8 cellular contexts compared by ENCODE assay signal in genomic region chr12:50246873-50247612, GRCh38. TPM values are rescaled to one million over a fixed set of nuclear protein-coding genes. Genes with fewer than 3 reads are reported as not detected.
DNase-seq lines count a peak whose midpoint lies in the region; ATAC-seq and TF ChIP-seq lines count a peak whose summit lies in the region.

No MANE protein-coding gene starts in this region.

- peak; percentile 64 for ATAC-seq in GM18511 (IDR thresholded peaks at IDR 0.05; ENCODE audit: unreplicated experiment)
- peak; percentile 73 to 89 for ATAC-seq in left cardiac atrium
- no peak for ATAC-seq in CD4-positive, alpha-beta T cell (ENCODE audit: poor library complexity)
- no peak for ATAC-seq in GM21381 (IDR thresholded peaks at IDR 0.05; ENCODE audit: unreplicated experiment)

- no peaks in the 10 kb centered on the region for H3K27me3 Mint-ChIP-seq in CD4-positive, alpha-beta T cell

- intact Hi-C loops in left cardiac atrium (cut with DNase I), result no loop called here
- intact Hi-C loops in CD4-positive, alpha-beta T cell (cut with DNase I, micrococcal nuclease), result no loop called here

- H3K9me3 ChIP-seq in CD4-positive, alpha-beta T cell (ENCODE audit: control insufficient read depth, low read length), result no peaks in the 10 kb centered on the region

- no peak overlapping the region for H3K27ac Mint-ChIP-seq in CD4-positive, alpha-beta T cell

- TF ChIP-seq CTCF in CD4-positive, alpha-beta T cell (IDR thresholded peaks at IDR 0.05), result no peak

- DNase-seq in HT-29 (ENCODE audit: low spot score) (peak; percentile 88), left cardiac atrium (peak; percentile 74), COR-L47 (lab: John Stamatoyannopoulos, UW) (no peak)
- peak; percentile 72 to 75 for DNase-seq in activated T-cell treated with anti-CD3 and anti-CD28 coated beads, Interleukin-2, amount 50 U/mL, for 48 hours
- DNase-seq in stimulated activated CD4-positive, alpha-beta T cell treated with anti-CD3 and anti-CD28 coated beads, Interleukin-1b, Interleukin-23, amount 100 ng/mL, for 48 hours, result peak; percentile 64
- no peak for DNase-seq in CD4-positive, alpha-beta T cell

- no peak overlapping the region for H3K27ac ChIP-seq in CD4-positive, alpha-beta T cell (ENCODE audit: low read depth, low read length)

- CTCF ChIA-PET in CD4-positive, alpha-beta T cell (lab: Charles Lee), result interaction anchor here (0.6 kb wide), 1 partner anchor 222 kb away, joined by 4 read pairs; the partner anchor contains the start of gene RACGAP1

- no peak overlapping the region for H3K4me3 Mint-ChIP-seq in CD4-positive, alpha-beta T cell

- POLR2A ChIA-PET in CD4-positive, alpha-beta T cell (lab: Charles Lee), result no interaction called here

- no peaks in the 10 kb centered on the region for H3K27me3 ChIP-seq in CD4-positive, alpha-beta T cell (ENCODE audit: control insufficient read depth, insufficient read depth, low read length)

- peaks cover 21% of the 10 kb centered on the region for H3K36me3 Mint-ChIP-seq in CD4-positive, alpha-beta T cell (ENCODE audit: low read depth)

- H3K4me1 Mint-ChIP-seq in CD4-positive, alpha-beta T cell (ENCODE audit: low read depth), result peaks cover 4% of the 10 kb centered on the region

- no peaks in the 10 kb centered on the region for H3K9me3 Mint-ChIP-seq in CD4-positive, alpha-beta T cell

RNA-seq across cellular contexts. Expression of gene LIMA1, which starts 36.3 kb away (rescaled TPM):
- 81.4 and 91.1 TPM in 2 replicates for total RNA-seq in HT-29 (2014; rRNA removed; shearing (Covaris generic))
- 10 to 100 TPM; 30.6 to 37.7 TPM for total RNA-seq in left cardiac atrium
- total RNA-seq in CD4-positive, alpha-beta T cell, result 1 to 10 TPM; 4.6 to 5.1 TPM

Comparison
In these comparisons a context has a peak if more than half of its experiments do, and no peak if none do; other contexts are left out.
1. ATAC-seq: peak in GM18511 (single experiment) and left cardiac atrium (2 of 2); none in CD4-positive, alpha-beta T cell (single experiment) and GM21381 (single experiment).
2. DNase-seq: peak in HT-29 (single experiment), activated T-cell treated with anti-CD3 and anti-CD28 coated beads, Interleukin-2, amount 50 U/mL, for 48 hours (2 of 2), left cardiac atrium (single experiment) and stimulated activated CD4-positive, alpha-beta T cell treated with anti-CD3 and anti-CD28 coated beads, Interleukin-1b, Interleukin-23, amount 100 ng/mL, for 48 hours (single experiment); none in COR-L47 (single experiment) and CD4-positive, alpha-beta T cell (0 of 10).
3. RNA of gene LIMA1, which starts 36.3 kb away (total RNA-seq): 81.4 to 91.1 TPM in HT-29 and 30.6 to 37.7 TPM in left cardiac atrium; 4.6 to 5.1 TPM in CD4-positive, alpha-beta T cell; every median in the first group is over 4 times any median in the second.